In the genomic region with DNA sequence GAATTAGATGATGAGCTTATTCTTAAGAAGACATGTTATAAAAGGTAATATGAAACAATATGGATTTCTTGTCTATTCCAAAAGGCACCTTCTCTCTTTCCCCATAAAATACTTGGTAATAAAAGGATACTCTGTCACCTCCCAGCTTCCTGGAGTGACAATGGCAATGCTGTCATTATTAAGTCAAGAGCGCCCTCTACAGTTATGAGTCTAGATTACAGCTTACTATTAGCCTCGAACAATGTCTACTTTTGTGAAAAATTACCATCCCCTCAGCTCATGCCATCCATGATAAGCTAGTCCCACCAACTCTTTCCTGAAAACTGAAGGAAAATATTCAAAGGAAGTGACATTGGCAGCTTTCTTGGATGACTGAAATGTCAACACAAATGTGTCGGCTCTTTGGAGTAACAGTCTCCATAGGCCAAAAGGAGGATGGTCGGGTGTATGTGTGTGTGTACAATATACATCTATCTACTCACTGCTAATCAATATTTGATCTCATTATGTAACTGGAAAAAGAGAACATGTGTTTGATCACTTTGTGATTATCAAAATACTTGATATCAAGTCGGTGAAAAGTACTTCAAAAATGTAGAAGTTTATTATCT, we compare ENCODE assay signal across 8 cellular contexts. TPM values are rescaled to one million over a fixed set of nuclear protein-coding genes. Genes with fewer than 3 reads are reported as not detected.
DNase-seq lines count a peak whose midpoint lies in the region; ATAC-seq and TF ChIP-seq lines count a peak whose summit lies in the region.

No MANE protein-coding gene starts in this region.

- H3K36me3 Mint-ChIP-seq in activated T-cell treated with anti-CD3 and anti-CD28 coated beads, Interleukin-2, amount 50 U/mL, for 72 hours (ENCODE audit: insufficient read depth in 2 of 2), result no peaks in the 10 kb centered on the region
- no peaks in the 10 kb centered on the region for H3K36me3 Mint-ChIP-seq in activated T-cell treated with anti-CD3 and anti-CD28 coated beads, Interleukin-2, amount 50 U/mL, for 24 hours (ENCODE audit: low read depth)

- ATAC-seq in activated T-cell treated with anti-CD3 and anti-CD28 coated beads, Interleukin-2, amount 50 U/mL, for 72 hours (replicated peaks in 1 of 2), result peak; percentile 41 to 43
- ATAC-seq in IMR-90 (ENCODE audit: low read depth), result peak; percentile 71
- no peak for ATAC-seq in GM21515 (IDR thresholded peaks at IDR 0.05; ENCODE audit: unreplicated experiment)
- ATAC-seq in GM21526 (IDR thresholded peaks at IDR 0.05; ENCODE audit: low FRiP score, unreplicated experiment), result no peak

- CTCF ChIA-PET in IMR-90 (lab: Yijun Ruan, JAX), result interaction anchor here (0.5 to 1.7 kb wide), 13 partner anchors 8 to 1867 kb away, joined by 3 to 10 read pairs (median 5); no protein-coding TSS in a partner anchor
- CTCF ChIA-PET in OCI-LY7 (lab: Charles Lee; ENCODE audit: unreplicated experiment), result interaction anchor here (0.7 to 1.3 kb wide), 3 partner anchors 19 to 807 kb away, joined by 3 to 4 read pairs (median 3); no protein-coding TSS in a partner anchor

- intact Hi-C loops in IMR-90 (cut with micrococcal nuclease) (loop anchor here (1.0 to 10.0 kb wide), 5 partner anchors 809 to 1303 kb away; no protein-coding TSS in a partner anchor), OCI-LY7 (cut with micrococcal nuclease; ENCODE audit: unreplicated experiment) (loop anchor here (1.0 to 10.0 kb wide), 3 partner anchors 809 to 1053 kb away; no protein-coding TSS in a partner anchor)

- H3K23ac ChIP-seq in IMR-90 (ENCODE audit: low read depth, low read length), result no peak overlapping the region

- 0 out of 2 replicates have a peak, but pooled peaks cover 2% of the 10 kb centered on the region for H3K27me3 ChIP-seq in IMR-90 (ENCODE audit: control insufficient read depth, insufficient read depth, low read length)

- no peak overlapping the region for H3K27ac Mint-ChIP-seq in activated T-cell treated with anti-CD3 and anti-CD28 coated beads, Interleukin-2, amount 50 U/mL, for 72 hours
- no peak overlapping the region for H3K27ac Mint-ChIP-seq in activated T-cell treated with anti-CD3 and anti-CD28 coated beads, Interleukin-2, amount 50 U/mL, for 24 hours

- POLR2A ChIA-PET in IMR-90 (lab: Charles Lee; ENCODE audit: unreplicated experiment) (no interaction called here), OCI-LY7 (lab: Charles Lee) (interaction anchor here (0.7 to 1.4 kb wide), 4 partner anchors 11 to 149 kb away, joined by 3 to 6 read pairs (median 3); no protein-coding TSS in a partner anchor)

- TF ChIP-seq CTCF in IMR-90 (conservative IDR thresholded peaks at IDR 0.05; ENCODE audit: low read depth, low read length) (peak; percentile 77), OCI-LY7 (conservative IDR thresholded peaks at IDR 0.05; ENCODE audit: low read length) (peak; percentile 94)

- WGBS in IMR-90 (ENCODE audit: extremely low coverage in 2 of 2, insufficient read length in 1 of 2), 2 experiments, result no CpG with 5 or more reads among the region's 5 CpGs

- no peaks in the 10 kb centered on the region for H3K9me2 ChIP-seq in OCI-LY7 (ENCODE audit: insufficient read depth, low read length)

- BruUV-seq in IMR-90 (replicated peaks; lab: Mats Ljungman, UMichigan), result no TSS peak
- BruUV-seq in OCI-LY7 (replicated peaks; lab: Mats Ljungman, UMichigan), result no TSS peak

- TF ChIP-seq RAD21 in IMR-90 (IDR thresholded peaks at IDR 0.05; ENCODE audit: low read length), result peak; percentile 84

- no peak overlapping the region for H3K4ac ChIP-seq in IMR-90 (ENCODE audit: low read depth, low read length)

- H2AFZ ChIP-seq in IMR-90 (replicated peaks; ENCODE audit: low read length, poor library complexity), result no peak overlapping the region
- H2AFZ ChIP-seq in OCI-LY7 (ENCODE audit: low read length), result no peak overlapping the region

- no peaks in the 10 kb centered on the region; the same call in 1 of the 2 replicates for H3K9me1 ChIP-seq in IMR-90 (ENCODE audit: insufficient read depth, low read length)

- H3K79me2 ChIP-seq in OCI-LY7 (ENCODE audit: insufficient read depth, low read depth, low read length), result no peaks in the 10 kb centered on the region

- H3K9ac ChIP-seq in IMR-90 (ENCODE audit: low read depth, low read length), result no peak overlapping the region

- H2BK20ac ChIP-seq in IMR-90 (ENCODE audit: low read depth, low read length), result no peak overlapping the region

- no peaks in the 10 kb centered on the region for H3K27me3 Mint-ChIP-seq in activated T-cell treated with anti-CD3 and anti-CD28 coated beads, Interleukin-2, amount 50 U/mL, for 72 hours (ENCODE audit: low read depth)
- peaks cover 23% of the 10 kb centered on the region for H3K27me3 Mint-ChIP-seq in activated T-cell treated with anti-CD3 and anti-CD28 coated beads, Interleukin-2, amount 50 U/mL, for 24 hours

- no peak overlapping the region for H4K8ac ChIP-seq in IMR-90 (ENCODE audit: low read depth in 2 of 2, low read length in 2 of 2)

- H3K18ac ChIP-seq in IMR-90 (ENCODE audit: low read depth, low read length), result no peak overlapping the region

- no peak overlapping the region for H2BK15ac ChIP-seq in IMR-90 (ENCODE audit: low read depth, low read length)

- dilution Hi-C loops in IMR-90 (cut with HindIII; ENCODE audit: low sequenced_read_pairs, unreplicated experiment), result no loop called here

- no peak overlapping the region for H3K14ac ChIP-seq in IMR-90 (replicated peaks; ENCODE audit: low read depth, low read length)

- DNase-seq in activated T-cell treated with anti-CD3 and anti-CD28 coated beads, Interleukin-2, amount 50 U/mL, for 72 hours, result peak in 1 of 2 donors; percentile 28
- no peak for DNase-seq in activated T-cell treated with anti-CD3 and anti-CD28 coated beads, Interleukin-2, amount 50 U/mL, for 24 hours
- peak; percentile 47 for DNase-seq in IMR-90
- peak; percentile 71 for DNase-seq in OCI-LY7 (ENCODE audit: low spot score)
- peak; percentile 43 to 61 for DNase-seq in dermis microvascular lymphatic vessel endothelial cell (ENCODE audit: low read depth in 2 of 2)
- DNase-seq in midbrain (lab: John Stamatoyannopoulos, UW), result peak; percentile 72

- no peaks in the 10 kb centered on the region for H3K79me1 ChIP-seq in IMR-90 (ENCODE audit: low read depth in 1 of 2, low read length in 2 of 2)

- in situ Hi-C loops in IMR-90 (cut with MboI; ENCODE audit: low sequenced_read_pairs), result loop anchor here (25.0 kb wide), 1 partner anchor 911 kb away; no protein-coding TSS in a partner anchor

- H3K4me3 ChIP-seq in IMR-90 (ENCODE audit: insufficient read depth, low read depth, low read length) (no peak overlapping the region), OCI-LY7 (ENCODE audit: low read depth, low read length, poor library complexity, severe bottlenecking) (no peak overlapping the region)

- no peak overlapping the region for H4K5ac ChIP-seq in IMR-90 (ENCODE audit: low read depth, low read length)

- H2BK5ac ChIP-seq in IMR-90 (ENCODE audit: low read depth, low read length, poor library complexity, severe bottlenecking), result no peak overlapping the region

- H3K4me1 ChIP-seq in IMR-90 (ENCODE audit: control insufficient read depth, insufficient read depth, low read length) (peaks cover 5% of the 10 kb centered on the region; the same call in 1 of the 2 replicates), OCI-LY7 (ENCODE audit: insufficient read depth, low read length, poor library complexity, severe bottlenecking) (no peaks in the 10 kb centered on the region)

- no peaks in the 10 kb centered on the region for H3K36me3 ChIP-seq in IMR-90 (ENCODE audit: control insufficient read depth, insufficient read depth, low read length)
- H3K36me3 ChIP-seq in OCI-LY7 (ENCODE audit: insufficient read depth, low read length), result no peaks in the 10 kb centered on the region

- H3K4me2 ChIP-seq in IMR-90 (ENCODE audit: low read depth, low read length) (no peak overlapping the region), OCI-LY7 (ENCODE audit: low read length) (no peak overlapping the region)

- no peak overlapping the region for H2AK5ac ChIP-seq in IMR-90 (ENCODE audit: low read depth, low read length)

- no peak for TF ChIP-seq POLR2A in IMR-90 (IDR thresholded peaks at IDR 0.05; ENCODE audit: low read depth, low read length)

- H2AK9ac ChIP-seq in IMR-90 (replicated peaks; ENCODE audit: low read depth, low read length, poor library complexity), result no peak overlapping the region

- no peaks in the 10 kb centered on the region for H3K9me3 Mint-ChIP-seq in activated T-cell treated with anti-CD3 and anti-CD28 coated beads, Interleukin-2, amount 50 U/mL, for 72 hours
- H3K9me3 Mint-ChIP-seq in activated T-cell treated with anti-CD3 and anti-CD28 coated beads, Interleukin-2, amount 50 U/mL, for 24 hours, result no peaks in the 10 kb centered on the region

- H3K4me3 Mint-ChIP-seq in activated T-cell treated with anti-CD3 and anti-CD28 coated beads, Interleukin-2, amount 50 U/mL, for 72 hours, result no peak overlapping the region
- H3K4me3 Mint-ChIP-seq in activated T-cell treated with anti-CD3 and anti-CD28 coated beads, Interleukin-2, amount 50 U/mL, for 24 hours, result no peak overlapping the region

- H4K20me1 ChIP-seq in IMR-90 (ENCODE audit: insufficient read depth, low read length) (no peaks in the 10 kb centered on the region), OCI-LY7 (ENCODE audit: insufficient read depth, low read length) (no peaks in the 10 kb centered on the region)

- no peak overlapping the region for H4K91ac ChIP-seq in IMR-90 (ENCODE audit: insufficient read depth, low read depth, low read length)

- no peaks in the 10 kb centered on the region for H3K9me3 ChIP-seq in IMR-90 (ENCODE audit: control insufficient read depth, insufficient read depth, low read length)
- no peaks in the 10 kb centered on the region for H3K9me3 ChIP-seq in OCI-LY7 (ENCODE audit: low read length)

- no peak overlapping the region for H3K27ac ChIP-seq in IMR-90 (ENCODE audit: insufficient read depth, low read length)
- no peak overlapping the region for H3K27ac ChIP-seq in OCI-LY7 (ENCODE audit: low read depth, low read length, poor library complexity, severe bottlenecking)

- H3K4me1 Mint-ChIP-seq in activated T-cell treated with anti-CD3 and anti-CD28 coated beads, Interleukin-2, amount 50 U/mL, for 72 hours (ENCODE audit: low read depth), result no peaks in the 10 kb centered on the region
- peaks cover 2% of the 10 kb centered on the region for H3K4me1 Mint-ChIP-seq in activated T-cell treated with anti-CD3 and anti-CD28 coated beads, Interleukin-2, amount 50 U/mL, for 24 hours (ENCODE audit: low read depth)

- H2BK120ac ChIP-seq in IMR-90 (ENCODE audit: low read depth, low read length), result no peak overlapping the region

- no peak overlapping the region for H3K56ac ChIP-seq in IMR-90 (ENCODE audit: extremely low read depth, insufficient read depth, low read length)

TF ChIP-seq in IMR-90, 13 proteins besides CTCF, POLR2A, EP300 and RAD21 (continues in another document):
- peak; percentile 63 for TF ChIP-seq SMC3 (IDR thresholded peaks at IDR 0.05; ENCODE audit: low read depth, low read length)

RNA-seq across cellular contexts. Expression of gene CDKN3, which starts 48.7 kb away (rescaled TPM):
- total RNA-seq in activated T-cell treated with anti-CD3 and anti-CD28 coated beads, Interleukin-2, amount 50 U/mL, for 72 hours, result 100 to 1,000 TPM in 1 of 2 donors, 10 to 100 TPM in 1; 92.0 to 121 TPM
- total RNA-seq in IMR-90 (2012; rRNA removed), result 48.9 and 70.8 TPM in 2 replicates
- polyA plus RNA-seq in IMR-90 (2012; rRNA removed), result 32.9 and 38.9 TPM in 2 replicates
- polyA plus RNA-seq in IMR-90 (2012; cell fraction: cytosol; rRNA removed), result 6.7 and 14.3 TPM in 2 replicates
- 0.98 and 6.9 TPM in 2 replicates for polyA plus RNA-seq in IMR-90 (2012; cell fraction: nucleus; rRNA removed; ENCODE audit: low replicate concordance)
- total RNA-seq in OCI-LY7 (2014; rRNA removed; shearing (Covaris generic)), result 134 and 150 TPM in 2 replicates
- 157 and 189 TPM in 2 replicates for total RNA-seq in OCI-LY7 (2022)
- 16.1 and 32.9 TPM in 2 replicates for total RNA-seq in dermis microvascular lymphatic vessel endothelial cell

Comparison
In these comparisons a context has a peak if more than half of its experiments do, and no peak if none do; other contexts are left out.
1. ATAC-seq: peak in activated T-cell treated with anti-CD3 and anti-CD28 coated beads, Interleukin-2, amount 50 U/mL, for 72 hours (2 of 2) and IMR-90 (single experiment); none in GM21515 (single experiment) and GM21526 (single experiment).